In the genomic region with DNA sequence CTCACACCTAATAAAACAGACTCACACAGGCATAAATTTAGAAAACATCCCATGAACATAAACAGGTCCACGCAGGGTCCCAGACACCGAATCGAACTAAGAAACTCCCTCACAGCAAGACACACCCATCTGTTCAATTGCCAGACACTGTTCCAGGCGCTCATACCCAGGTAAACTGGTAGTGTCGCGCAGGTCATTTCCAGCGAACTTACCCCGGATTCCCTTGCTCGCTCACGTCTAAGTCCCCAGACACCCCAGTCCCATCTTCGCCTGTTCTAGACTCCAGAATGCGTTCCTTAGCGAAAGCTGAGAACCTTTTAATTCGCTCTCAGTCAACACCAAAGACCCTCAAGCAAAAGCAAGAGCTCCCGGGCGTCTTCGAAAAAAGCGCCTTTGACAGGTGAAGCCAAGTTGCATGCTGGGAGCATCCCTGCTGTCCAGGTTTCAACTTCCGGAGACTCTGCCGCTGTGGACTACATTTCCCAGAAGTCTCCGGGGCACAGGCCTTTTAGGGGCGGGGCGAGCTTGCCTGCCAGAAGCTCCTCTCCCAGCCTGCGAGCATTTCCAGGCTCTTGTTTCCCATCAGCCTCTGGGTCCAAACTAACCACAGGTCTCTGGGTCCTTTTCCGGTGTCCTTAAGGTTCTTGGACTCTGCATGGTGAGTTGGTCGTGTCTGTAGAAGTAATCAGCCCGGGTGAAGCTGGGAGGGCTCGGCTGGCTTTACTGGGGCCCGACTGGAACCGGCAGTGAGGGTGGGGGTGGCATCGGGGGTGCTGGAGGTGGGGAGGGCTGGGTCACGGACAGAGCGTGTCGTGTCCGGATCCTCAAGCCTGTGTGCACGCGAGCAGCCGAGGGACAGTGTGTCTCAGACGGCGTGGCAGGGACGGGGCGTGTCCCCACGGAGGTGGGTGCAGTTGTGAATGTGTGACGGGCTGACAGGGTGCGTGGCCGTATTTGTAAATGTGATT, we compare ENCODE assay signal across 8 cellular contexts. TPM values are rescaled to one million over a fixed set of nuclear protein-coding genes. Genes with fewer than 3 reads are reported as not detected.
DNase-seq lines count a peak whose midpoint lies in the region; ATAC-seq lines count a peak whose summit lies in the region.

A gene (plus strand): TSS at position 535 of the 968 bp plus-strand sequence. CDS start 6,184 bp downstream, outside the sequence.

- peaks cover 23% of the 10 kb centered on the region for H3K36me3 ChIP-seq in HUES64 (ENCODE audit: insufficient read depth, low read length)
- H3K36me3 ChIP-seq in mucosa of rectum (ENCODE audit: control insufficient read depth in 2 of 2, insufficient read depth in 2 of 2, low read length in 2 of 2), result peaks cover 7 to 13% of the 10 kb centered on the region in 2 donors

- ATAC-seq in GM19395 (IDR thresholded peaks at IDR 0.05; ENCODE audit: unreplicated experiment), result peak; percentile 80
- ATAC-seq in esophagus mucosa, result peak; percentile 96

- H3K27me3 ChIP-seq in HUES64 (ENCODE audit: insufficient read depth, low read length) (peaks cover 13% of the 10 kb centered on the region; the same call in 1 of the 2 replicates), mucosa of rectum (ENCODE audit: control insufficient read depth in 2 of 2, insufficient read depth in 2 of 2, low read length in 2 of 2) (peaks cover 0 to under 1% of the 10 kb centered on the region in 2 donors)

- peak; percentile 21 to 96 (median 82) for DNase-seq in C1 segment of cervical spinal cord (lab: John Stamatoyannopoulos, UW)
- DNase-seq in OCI-M1 (lab: John Stamatoyannopoulos, UW), result peak; percentile 97
- peak; percentile 79 for DNase-seq in activated T-cell treated with anti-CD3 and anti-CD28 coated beads for 48 hours (ENCODE audit: low read depth)
- DNase-seq in stimulated activated CD8-positive, alpha-beta memory T cell treated with anti-CD3 and anti-CD28 coated beads, Interleukin-4, amount 100 ng/mL, for 24 hours (ENCODE audit: low read depth), result peak; percentile 77

- WGBS in HUES64, result 28% methylated on average over 46 of the region's 46 CpGs

- H3K4me1 ChIP-seq in HUES64 (ENCODE audit: insufficient read depth, low read length), result 0 out of 2 replicates have a peak, but pooled peaks cover 4% of the 10 kb centered on the region
- H3K4me1 ChIP-seq in mucosa of rectum (ENCODE audit: control insufficient read depth in 2 of 2, insufficient read depth in 2 of 2, low read length in 2 of 2), result peaks cover 0 to 4% of the 10 kb centered on the region in 2 donors

- H3K4me3 ChIP-seq in HUES64 (ENCODE audit: low read length) (peak within 1 kb of the TSS; percentile 87), mucosa of rectum (ENCODE audit: low read length in 2 of 2) (peak within 1 kb of the TSS; percentile 80 to 87)

- peak within 1 kb of the TSS; percentile 71 for H3K9ac ChIP-seq in HUES64 (ENCODE audit: low read depth, low read length)
- H3K9ac ChIP-seq in mucosa of rectum (ENCODE audit: low read depth in 1 of 2, low read length in 2 of 2), result peak within 1 kb of the TSS; percentile 58 to 63

- H3K27ac ChIP-seq in HUES64 (ENCODE audit: low read depth, low read length), result no peak within 1 kb of the TSS
- peak within 1 kb of the TSS; percentile 27 to 65 for H3K27ac ChIP-seq in mucosa of rectum (ENCODE audit: low read depth in 2 of 2, low read length in 2 of 2)

- H3K9me3 ChIP-seq in HUES64 (ENCODE audit: insufficient read depth, low read depth, low read length), result peaks cover 6% of the 10 kb centered on the region; the same call in 1 of the 2 replicates
- peaks cover 0 to 2% of the 10 kb centered on the region in 2 donors for H3K9me3 ChIP-seq in mucosa of rectum (ENCODE audit: control insufficient read depth in 2 of 2, low read length in 2 of 2)

RNA-seq across cellular contexts. Expression of the gene that starts here (rescaled TPM):
- polyA plus RNA-seq in HUES64 (2013, experiment 1 of 2), result 2.7 TPM
- 4.9 TPM for polyA plus RNA-seq in HUES64 (2013, experiment 2 of 2)
- total RNA-seq in esophagus mucosa, result 5.3 TPM
